In genomic region chr11:130781906-130782305, GRCh38 we compare ENCODE assay signal across 13 cellular contexts.
A peak's percentile ranks its signal among the peaks of the same experiment; 100 is the strongest.
DNase-seq lines count a peak whose midpoint lies in the region; ATAC-seq and TF ChIP-seq lines count a peak whose summit lies in the region.
"Had no signal": no experiment of that assay in that cellular context is flagged by ENCODE, and none has a peak within 500 bp of the region (broad histone marks: within the 10 kb centered on the region; RNA-seq: fewer than 3 reads in every experiment).

No MANE protein-coding gene starts in this region.

- peaks cover 0 to 31% of the 10 kb centered on the region in 2 donors for H3K4me1 ChIP-seq in right atrium auricular region
- peaks cover 4 to 7% (median 5%) of the 10 kb centered on the region in 3 donors for H3K4me1 ChIP-seq in skeletal muscle tissue (ENCODE audit: control insufficient read depth in 3 of 3, insufficient read depth in 3 of 3, low read length in 3 of 3)
- peaks cover 4 to 6% of the 10 kb centered on the region in 2 donors for H3K4me1 ChIP-seq in gastrocnemius medialis
- peaks cover 12% of the 10 kb centered on the region for H3K4me1 ChIP-seq in testis
- H3K4me1 ChIP-seq: prostate gland had no signal

- WGBS in testis, 2 donors, result 71 to 73% methylated on average over 2 of the region's 2 CpGs

- DNase-seq in HK-2 (ENCODE audit: unreplicated experiment), result peak; percentile 28
- DNase-seq in astrocyte of the hippocampus (ENCODE audit: low read depth, low spot score), result peak; percentile 72
- DNase-seq in right atrium auricular region (ENCODE audit: low spot score), result peak; percentile 73
- no peak for DNase-seq in gastrocnemius medialis
- no peak for DNase-seq in NOMO-1 (lab: John Stamatoyannopoulos, UW; ENCODE audit: unreplicated experiment in 2 of 2)
- DNase-seq in testis, result no peak
- DNase-seq: activated CD8-positive, alpha-beta memory T cell treated with anti-CD3 and anti-CD28 coated beads, Interleukin-2, amount 50 U/mL, for 48 hours; anterior cingulate cortex; NCI-H1105 had no signal

- intact Hi-C loops in gastrocnemius medialis (cut with DNase I; ENCODE audit: low total_unique reads), result loop anchor here (5.0 kb wide), 1 partner anchor 35 kb away; no protein-coding TSS in a partner anchor
- intact Hi-C loops in testis (cut with DNase I; ENCODE audit: low total_unique reads), result no loop called here

- H3K9me3 ChIP-seq in right atrium auricular region (no peaks in the 10 kb centered on the region), skeletal muscle tissue (ENCODE audit: control insufficient read depth in 3 of 3, low read length in 3 of 3) (no peaks in the 10 kb centered on the region), gastrocnemius medialis (no peaks in the 10 kb centered on the region), testis (no peaks in the 10 kb centered on the region)
- H3K9me3 ChIP-seq: prostate gland had no signal

- H3K36me3 ChIP-seq in right atrium auricular region, result no peaks in the 10 kb centered on the region
- H3K36me3 ChIP-seq in skeletal muscle tissue (ENCODE audit: control insufficient read depth in 3 of 3, insufficient read depth in 3 of 3, low read length in 3 of 3), result no peaks in the 10 kb centered on the region
- H3K36me3 ChIP-seq in gastrocnemius medialis, result no peaks in the 10 kb centered on the region
- H3K36me3 ChIP-seq in testis (ENCODE audit: low read depth, missing control alignments), result no peaks in the 10 kb centered on the region
- H3K36me3 ChIP-seq: prostate gland had no signal

- no peak for TF ChIP-seq CTCF in right atrium auricular region (IDR thresholded peaks at IDR 0.05)
- TF ChIP-seq CTCF in gastrocnemius medialis (IDR thresholded peaks at IDR 0.05 in 4 of 5, conservative IDR thresholded peaks at IDR 0.05 in 1 of 5), result no peak
- no peak for TF ChIP-seq CTCF in testis (IDR thresholded peaks at IDR 0.05)

- no peak overlapping the region for H3K9ac ChIP-seq in skeletal muscle tissue (ENCODE audit: low read depth in 1 of 3, low read length in 3 of 3)

- no peak for TF ChIP-seq POLR2A in gastrocnemius medialis (IDR thresholded peaks at IDR 0.05)
- no peak for TF ChIP-seq POLR2A in testis (IDR thresholded peaks at IDR 0.05)

- H3K27ac ChIP-seq in right atrium auricular region (peak overlapping the region in 1 of 2 donors; percentile 63), skeletal muscle tissue (ENCODE audit: low read depth, low read length) (peak overlapping the region; percentile 43), gastrocnemius medialis (peak overlapping the region in 2 of 4 donors; percentile 14 to 27), testis (no peak overlapping the region)
- H3K27ac ChIP-seq: HL-60, prostate gland had no signal

- H3K27me3 ChIP-seq in right atrium auricular region (no peaks in the 10 kb centered on the region), skeletal muscle tissue (ENCODE audit: control insufficient read depth in 3 of 3, insufficient read depth in 3 of 3, low read length in 3 of 3) (no peaks in the 10 kb centered on the region), gastrocnemius medialis (no peaks in the 10 kb centered on the region), testis (no peaks in the 10 kb centered on the region)

- in situ Hi-C loops in gastrocnemius medialis (cut with MboI; ENCODE audit: low sequenced_read_pairs in 4 of 4), result no loop called here

- ATAC-seq in gastrocnemius medialis (no peak), GM18511 (IDR thresholded peaks at IDR 0.05; ENCODE audit: unreplicated experiment) (no peak)

- H3K4me3 ChIP-seq in right atrium auricular region (no peak overlapping the region), skeletal muscle tissue (ENCODE audit: low read length in 3 of 3) (no peak overlapping the region), gastrocnemius medialis (no peak overlapping the region), testis (no peak overlapping the region)
- H3K4me3 ChIP-seq: prostate gland had no signal

Comparison
In these comparisons a context has a peak if more than half of its experiments do, and no peak if none do; other contexts are left out.
1. DNase-seq: peak in HK-2 (single experiment), astrocyte of the hippocampus (single experiment) and right atrium auricular region (single experiment); none in gastrocnemius medialis (0 of 2), NOMO-1 (0 of 2) and testis (single experiment).